14 cellular contexts compared by ENCODE assay signal in genomic region chr1:9833632-9834031, GRCh38. TPM values are rescaled to one million over a fixed set of nuclear protein-coding genes. Genes with fewer than 3 reads are reported as not detected.
DNase-seq lines count a peak whose midpoint lies in the region; TF ChIP-seq lines count a peak whose summit lies in the region.
"Had no signal": no experiment of that assay in that cellular context is flagged by ENCODE, and none has a peak within 500 bp of the region (broad histone marks: within the 10 kb centered on the region; RNA-seq: fewer than 3 reads in every experiment).

No MANE protein-coding gene starts in this region.

- H3K4me1 ChIP-seq in sigmoid colon (peaks cover 0 to 17% (median 14%) of the 10 kb centered on the region in 4 donors), vagina (peaks cover 29% of the 10 kb centered on the region)

- TF ChIP-seq POLR2A in sigmoid colon (IDR thresholded peaks at IDR 0.05) (no peak), vagina (IDR thresholded peaks at IDR 0.05) (no peak)

- TF ChIP-seq CTCF in sigmoid colon (IDR thresholded peaks at IDR 0.05) = no peak
- TF ChIP-seq CTCF in nephron progenitor cell (IDR thresholded peaks at IDR 0.05) = no peak
- no peak for TF ChIP-seq CTCF in vagina (IDR thresholded peaks at IDR 0.05)

- peaks cover 44% of the 10 kb centered on the region for H3K4me1 Mint-ChIP-seq in nephron progenitor cell
- H3K4me1 Mint-ChIP-seq: CD4-positive, CD25-positive, alpha-beta regulatory T cell had no signal

- H3K36me3 ChIP-seq in sigmoid colon (no peaks in the 10 kb centered on the region), vagina (no peaks in the 10 kb centered on the region)
- H3K36me3 ChIP-seq: BLaER1 had no signal

- H3K27me3 ChIP-seq in sigmoid colon = no peaks in the 10 kb centered on the region
- H3K27me3 ChIP-seq in vagina = no peaks in the 10 kb centered on the region
- H3K27me3 ChIP-seq: BLaER1 had no signal

- no peak overlapping the region for H3K27ac Mint-ChIP-seq in nephron progenitor cell
- H3K27ac Mint-ChIP-seq: CD4-positive, CD25-positive, alpha-beta regulatory T cell had no signal

- intact Hi-C loops in sigmoid colon (cut with DNase I) = no loop called here
- intact Hi-C loops in vagina (cut with DNase I) = no loop called here

- WGBS in sigmoid colon, 2 donors = 82 to 86% methylated on average over 3 of the region's 3 CpGs

- no peak overlapping the region for H3K4me3 ChIP-seq in sigmoid colon
- no peak overlapping the region for H3K4me3 ChIP-seq in vagina
- H3K4me3 ChIP-seq: BLaER1 had no signal

- TF ChIP-seq EP300 in sigmoid colon (IDR thresholded peaks at IDR 0.05) = no peak

- H3K36me3 Mint-ChIP-seq in nephron progenitor cell (ENCODE audit: low read depth) = no peaks in the 10 kb centered on the region
- H3K36me3 Mint-ChIP-seq: CD4-positive, CD25-positive, alpha-beta regulatory T cell had no signal

- DNase-seq in CD1c-positive myeloid dendritic cell (ENCODE audit: extremely low spot score) (peak; percentile 23), MV-4-11 (lab: John Stamatoyannopoulos, UW) (peak; percentile 19), foreskin melanocyte (peak; percentile 47), sigmoid colon (peak; percentile 19), nephron progenitor cell (no peak), vagina (ENCODE audit: extremely low spot score in 2 of 2) (no peak), pons (ENCODE audit: low spot score) (no peak)
- DNase-seq: 8988T; AML-193; CD4-positive, CD25-positive, alpha-beta regulatory T cell; DMS53; GF-D8 had no signal

- no peaks in the 10 kb centered on the region for H3K9me3 ChIP-seq in sigmoid colon
- no peaks in the 10 kb centered on the region for H3K9me3 ChIP-seq in vagina
- H3K9me3 ChIP-seq: BLaER1 had no signal

- H3K4me3 Mint-ChIP-seq in nephron progenitor cell = no peak overlapping the region
- H3K4me3 Mint-ChIP-seq: CD4-positive, CD25-positive, alpha-beta regulatory T cell had no signal

- H3K9me3 Mint-ChIP-seq in nephron progenitor cell = no peaks in the 10 kb centered on the region
- H3K9me3 Mint-ChIP-seq: CD4-positive, CD25-positive, alpha-beta regulatory T cell had no signal

- peaks cover 2% of the 10 kb centered on the region for H3K27me3 Mint-ChIP-seq in nephron progenitor cell (ENCODE audit: low read depth, poor library complexity)

- H3K27ac ChIP-seq in sigmoid colon = no peak overlapping the region
- H3K27ac ChIP-seq in vagina = no peak overlapping the region
- H3K27ac ChIP-seq: BLaER1, HL-60 had no signal

RNA-seq across cellular contexts. Expression of gene CLSTN1, which starts 9.9 kb away (rescaled TPM):
- total RNA-seq in sigmoid colon = 10 to 100 TPM; 33.9 to 71.2 (median 36.4) TPM
- polyA plus RNA-seq in sigmoid colon = 100 to 1,000 TPM in 1 of 3 donors, 10 to 100 TPM in 2; 21.0 to 105 (median 28.9) TPM
- total RNA-seq in vagina = 96.5 TPM

Comparison
In these comparisons a context has a peak if more than half of its experiments do, and no peak if none do; other contexts are left out.
1. DNase-seq: peak in CD1c-positive myeloid dendritic cell (single experiment), MV-4-11 (single experiment), foreskin melanocyte (single experiment) and sigmoid colon (single experiment); none in nephron progenitor cell (single experiment), vagina (0 of 2) and pons (single experiment).